ENCODE assay signal across 8 cellular contexts in genomic region chr14:72926292-72927028, GRCh38. TPM values are rescaled to one million over a fixed set of nuclear protein-coding genes. Genes with fewer than 3 reads are reported as not detected.
A peak's percentile ranks its signal among the peaks of the same experiment; 100 is the strongest.
DNase-seq lines count a peak whose midpoint lies in the region; ATAC-seq and TF ChIP-seq lines count a peak whose summit lies in the region.

TSS of gene DCAF4 (plus strand) at chr14:72926464. CDS start at chr14:72937979, 11,515 bp downstream.

- H3K4me1 Mint-ChIP-seq in activated T-helper 1 cell treated with anti-CD3 and anti-CD28 coated beads, Interleukin-12 subunit alpha, Interleukin-12 subunit beta, Interleukin-2, Interleukin-4 antibody, amounts not matched to agents 30 ng/mL and 10 ng/mL and 1 ng/mL, durations not matched to agents 14 hours and 24 hours and 36 hours (ENCODE audit: low read depth), result peaks cover 8% of the 10 kb centered on the region
- peaks cover 11 to 35% (median 16%) of the 10 kb centered on the region in 3 donors for H3K4me1 Mint-ChIP-seq in naive B cell
- H3K4me1 Mint-ChIP-seq in stimulated activated naive B cell treated with anti-CD40 and anti-IgM and Interleukin-4, amounts not matched to agents 10 μg/mL and 1 μg/mL and 100 μg/mL, for 72 hours, result peaks cover 9% of the 10 kb centered on the region in 2 donors

- peak within 1 kb of the TSS; percentile 95 for H3K27ac Mint-ChIP-seq in activated T-helper 1 cell treated with anti-CD3 and anti-CD28 coated beads, Interleukin-12 subunit alpha, Interleukin-12 subunit beta, Interleukin-2, Interleukin-4 antibody, amounts not matched to agents 30 ng/mL and 10 ng/mL and 1 ng/mL, durations not matched to agents 14 hours and 24 hours and 36 hours
- H3K27ac Mint-ChIP-seq in naive B cell, result peak within 1 kb of the TSS; percentile 96 to 100 (median 98)
- H3K27ac Mint-ChIP-seq in stimulated activated naive B cell treated with anti-CD40 and anti-IgM and Interleukin-4, amounts not matched to agents 10 μg/mL and 1 μg/mL and 100 μg/mL, for 72 hours, result peak within 1 kb of the TSS; percentile 99

- H3K36me3 Mint-ChIP-seq in activated T-helper 1 cell treated with anti-CD3 and anti-CD28 coated beads, Interleukin-12 subunit alpha, Interleukin-12 subunit beta, Interleukin-2, Interleukin-4 antibody, amounts not matched to agents 30 ng/mL and 10 ng/mL and 1 ng/mL, durations not matched to agents 14 hours and 24 hours and 36 hours (ENCODE audit: low read depth), result no peaks in the 10 kb centered on the region
- no peaks in the 10 kb centered on the region for H3K36me3 Mint-ChIP-seq in naive B cell
- H3K36me3 Mint-ChIP-seq in stimulated activated naive B cell treated with anti-CD40 and anti-IgM and Interleukin-4, amounts not matched to agents 10 μg/mL and 1 μg/mL and 100 μg/mL, for 72 hours, result peaks cover 0 to 9% of the 10 kb centered on the region in 2 donors

- peak within 1 kb of the TSS; percentile 90 for H3K4me3 Mint-ChIP-seq in activated T-helper 1 cell treated with anti-CD3 and anti-CD28 coated beads, Interleukin-12 subunit alpha, Interleukin-12 subunit beta, Interleukin-2, Interleukin-4 antibody, amounts not matched to agents 30 ng/mL and 10 ng/mL and 1 ng/mL, durations not matched to agents 14 hours and 24 hours and 36 hours
- peak within 1 kb of the TSS; percentile 89 to 99 (median 96) for H3K4me3 Mint-ChIP-seq in naive B cell
- H3K4me3 Mint-ChIP-seq in stimulated activated naive B cell treated with anti-CD40 and anti-IgM and Interleukin-4, amounts not matched to agents 10 μg/mL and 1 μg/mL and 100 μg/mL, for 72 hours, result peak within 1 kb of the TSS; percentile 97

- intact Hi-C loops in activated T-helper 1 cell treated with anti-CD3 and anti-CD28 coated beads, Interleukin-12 subunit alpha, Interleukin-12 subunit beta, Interleukin-2, Interleukin-4 antibody, amounts not matched to agents 30 ng/mL and 10 ng/mL and 1 ng/mL, durations not matched to agents 14 hours and 24 hours and 36 hours (cut with micrococcal nuclease), result loop anchor here (1.0 to 5.0 kb wide), 6 partner anchors 32 to 532 kb away; partner anchors contain the start of genes DPF3, NUMB, PSEN1 and RBM25

- ATAC-seq in naive B cell (ENCODE audit: low read depth in 2 of 2), result peak; percentile 83 to 88
- peak; percentile 94 to 98 for ATAC-seq in stimulated activated naive B cell treated with anti-CD40 and anti-IgM and Interleukin-4, amounts not matched to agents 10 μg/mL and 1 μg/mL and 100 μg/mL, for 72 hours (replicated peaks)

- peak; percentile 99 for DNase-seq in EH (ENCODE audit: low read depth)
- DNase-seq in H4 (ENCODE audit: low spot score), result peak; percentile 97
- peak; percentile 98 for DNase-seq in LNCaP clone FGC (ENCODE audit: low read depth)
- peak; percentile 96 for DNase-seq in RPMI8226
- peak; percentile 94 for DNase-seq in activated T-helper 1 cell treated with anti-CD3 and anti-CD28 coated beads, Interleukin-12 subunit alpha, Interleukin-12 subunit beta, Interleukin-2, Interleukin-4 antibody, amounts not matched to agents 30 ng/mL and 10 ng/mL and 1 ng/mL, durations not matched to agents 14 hours and 24 hours and 36 hours (ENCODE audit: low spot score)
- DNase-seq in fibroblast of gingiva (ENCODE audit: low read depth), result peak; percentile 98
- DNase-seq in naive B cell, result peak; percentile 94
- DNase-seq in stimulated activated naive B cell treated with anti-CD40 and anti-IgM and Interleukin-4, amounts not matched to agents 10 μg/mL and 1 μg/mL and 100 μg/mL, for 72 hours, result peak; percentile 96

- H3K9me3 Mint-ChIP-seq in activated T-helper 1 cell treated with anti-CD3 and anti-CD28 coated beads, Interleukin-12 subunit alpha, Interleukin-12 subunit beta, Interleukin-2, Interleukin-4 antibody, amounts not matched to agents 30 ng/mL and 10 ng/mL and 1 ng/mL, durations not matched to agents 14 hours and 24 hours and 36 hours, result no peaks in the 10 kb centered on the region
- no peaks in the 10 kb centered on the region for H3K9me3 Mint-ChIP-seq in naive B cell
- H3K9me3 Mint-ChIP-seq in stimulated activated naive B cell treated with anti-CD40 and anti-IgM and Interleukin-4, amounts not matched to agents 10 μg/mL and 1 μg/mL and 100 μg/mL, for 72 hours, result no peaks in the 10 kb centered on the region

- TF ChIP-seq CTCF in LNCaP clone FGC (IDR thresholded peaks at IDR 0.05; ENCODE audit: control insufficient read depth, extremely low read depth, insufficient read depth), result no peak

- peaks cover 16% of the 10 kb centered on the region for H3K27me3 Mint-ChIP-seq in activated T-helper 1 cell treated with anti-CD3 and anti-CD28 coated beads, Interleukin-12 subunit alpha, Interleukin-12 subunit beta, Interleukin-2, Interleukin-4 antibody, amounts not matched to agents 30 ng/mL and 10 ng/mL and 1 ng/mL, durations not matched to agents 14 hours and 24 hours and 36 hours (ENCODE audit: insufficient read depth)
- H3K27me3 Mint-ChIP-seq in naive B cell, result peaks cover 0 to 9% (median 8%) of the 10 kb centered on the region in 3 donors
- H3K27me3 Mint-ChIP-seq in stimulated activated naive B cell treated with anti-CD40 and anti-IgM and Interleukin-4, amounts not matched to agents 10 μg/mL and 1 μg/mL and 100 μg/mL, for 72 hours, result no peaks in the 10 kb centered on the region

- H3K4me3 ChIP-seq in LNCaP clone FGC (ENCODE audit: low read depth, low read length), result peak within 1 kb of the TSS; percentile 88

RNA-seq across cellular contexts. Expression of gene DCAF4, which starts in this region (rescaled TPM):
- 14.0 and 19.4 TPM in 2 replicates for total RNA-seq in H4 (2014; rRNA removed; shearing (Covaris generic))
- 17.1 and 20.4 TPM in 2 replicates for total RNA-seq in activated T-helper 1 cell treated with anti-CD3 and anti-CD28 coated beads, Interleukin-12 subunit alpha, Interleukin-12 subunit beta, Interleukin-2, Interleukin-4 antibody, amounts not matched to agents 30 ng/mL and 10 ng/mL and 1 ng/mL, durations not matched to agents 14 hours and 24 hours and 36 hours
- polyA plus RNA-seq in naive B cell (ENCODE audit: low read depth in 6 of 6), result 10 to 100 TPM; 11.9 to 19.0 (median 13.3) TPM

Comparison
In these comparisons a context has a peak if more than half of its experiments do, and no peak if none do; other contexts are left out.
1. Peak in every context shown above with its lines: DNase-seq, ATAC-seq and H3K4me3 ChIP-seq.